In the genomic region with DNA sequence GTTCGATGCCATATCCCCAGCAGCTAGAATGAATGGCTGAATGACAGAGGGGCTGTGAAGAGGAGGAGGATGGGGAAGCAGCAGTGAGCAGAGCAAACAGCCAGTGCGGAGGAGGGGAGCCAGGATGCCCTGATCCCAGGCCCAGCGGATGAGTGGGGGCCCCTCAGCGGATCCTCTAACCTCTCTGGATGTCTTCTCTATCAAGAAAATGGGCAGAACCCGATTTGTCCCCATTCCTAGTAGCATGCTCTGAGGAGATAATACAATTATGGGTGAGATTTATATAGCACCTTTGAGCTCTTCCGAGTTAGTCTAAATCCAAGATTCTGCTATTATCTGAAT, we compare ENCODE assay signal across 8 cellular contexts. TPM values are rescaled to one million over a fixed set of nuclear protein-coding genes. Genes with fewer than 3 reads are reported as not detected.
DNase-seq lines count a peak whose midpoint lies in the region; ATAC-seq and TF ChIP-seq lines count a peak whose summit lies in the region.

No MANE protein-coding gene starts in this region.

- H3K4me3 ChIP-seq in CD4-positive, CD25-positive, alpha-beta regulatory T cell (ENCODE audit: low read depth, low read length) = peak overlapping the region; percentile 65
- H3K4me3 ChIP-seq in esophagus squamous epithelium (peak overlapping the region in 1 of 4 donors; percentile 25), ovary (no peak overlapping the region)

- TF ChIP-seq POLR2A in esophagus squamous epithelium (IDR thresholded peaks at IDR 0.05) (no peak), ovary (IDR thresholded peaks at IDR 0.05) (no peak)

- no peaks in the 10 kb centered on the region for H3K36me3 Mint-ChIP-seq in CD4-positive, CD25-positive, alpha-beta regulatory T cell

- H3K4me1 ChIP-seq in CD4-positive, CD25-positive, alpha-beta regulatory T cell (ENCODE audit: control insufficient read depth, insufficient read depth, low read length, poor library complexity, severe bottlenecking) = peaks cover 86% of the 10 kb centered on the region
- H3K4me1 ChIP-seq in esophagus squamous epithelium (peaks cover 83 to 99% (median 89%) of the 10 kb centered on the region in 3 donors), ovary (ENCODE audit: insufficient read depth) (peaks cover 42% of the 10 kb centered on the region)

- H3K4me3 Mint-ChIP-seq in CD4-positive, CD25-positive, alpha-beta regulatory T cell = peak overlapping the region; percentile 66 to 88 (median 84)

- H3K27ac ChIP-seq in CD4-positive, CD25-positive, alpha-beta regulatory T cell (ENCODE audit: insufficient read depth, low read length, poor library complexity, severe bottlenecking) = peak overlapping the region; percentile 70
- H3K27ac ChIP-seq in esophagus squamous epithelium (peak overlapping the region; percentile 74 to 94 (median 84)), ovary (peak overlapping the region; percentile 39 to 58)

- no peaks in the 10 kb centered on the region for H3K27me3 ChIP-seq in CD4-positive, CD25-positive, alpha-beta regulatory T cell (ENCODE audit: control insufficient read depth, insufficient read depth, low read length)
- no peaks in the 10 kb centered on the region for H3K27me3 ChIP-seq in esophagus squamous epithelium
- H3K27me3 ChIP-seq in ovary = no peaks in the 10 kb centered on the region

- no peaks in the 10 kb centered on the region for H3K9me3 ChIP-seq in CD4-positive, CD25-positive, alpha-beta regulatory T cell (ENCODE audit: control insufficient read depth in 2 of 2, low read length in 2 of 2)
- H3K9me3 ChIP-seq in esophagus squamous epithelium (no peaks in the 10 kb centered on the region), ovary (no peaks in the 10 kb centered on the region)

- no peaks in the 10 kb centered on the region for H3K27me3 Mint-ChIP-seq in CD4-positive, CD25-positive, alpha-beta regulatory T cell

- DNase-seq in CD4-positive, CD25-positive, alpha-beta regulatory T cell = no peak
- no peak for DNase-seq in esophagus squamous epithelium (lab: John Stamatoyannopoulos, UW)
- DNase-seq in ovary = no peak
- DNase-seq in SK-N-DZ (ENCODE audit: low spot score) = no peak
- no peak for DNase-seq in NCI-H69 (lab: John Stamatoyannopoulos, UW)

- no peak for ATAC-seq in CD4-positive, CD25-positive, alpha-beta regulatory T cell (ENCODE audit: low read depth in 2 of 2)
- peak; percentile 0; the same call in 2 of the 3 replicates for ATAC-seq in SK-N-SH treated with all-trans-retinoic acid at 6 μM for 48 hours
- no peak for ATAC-seq in GM19023 (IDR thresholded peaks at IDR 0.05; ENCODE audit: unreplicated experiment)
- no peak for ATAC-seq in GM18519 (IDR thresholded peaks at IDR 0.05; ENCODE audit: low FRiP score, unreplicated experiment)

- intact Hi-C loops in esophagus squamous epithelium (cut with DNase I) = no loop called here
- intact Hi-C loops in ovary (cut with DNase I) = no loop called here

- H3K27ac Mint-ChIP-seq in CD4-positive, CD25-positive, alpha-beta regulatory T cell = peak overlapping the region; percentile 93 to 98 (median 93)

- 28 to 29% methylated on average over 5 of the region's 6 CpGs for WGBS in esophagus squamous epithelium, 2 donors
- WGBS in ovary, 3 donors = 51 to 64% (median 60%) methylated on average over 6 of the region's 6 CpGs

- TF ChIP-seq CTCF in esophagus squamous epithelium (IDR thresholded peaks at IDR 0.05) = no peak
- no peak for TF ChIP-seq CTCF in ovary (IDR thresholded peaks at IDR 0.05)

- H3K36me3 ChIP-seq in CD4-positive, CD25-positive, alpha-beta regulatory T cell (ENCODE audit: control insufficient read depth, insufficient read depth, low read length) = peaks cover 14% of the 10 kb centered on the region
- peaks cover 0 to 10% (median 0%) of the 10 kb centered on the region in 3 donors for H3K36me3 ChIP-seq in esophagus squamous epithelium
- H3K36me3 ChIP-seq in ovary = no peaks in the 10 kb centered on the region

- no peak for TF ChIP-seq EP300 in ovary (IDR thresholded peaks at IDR 0.05)

- peaks cover 34 to 97% (median 48%) of the 10 kb centered on the region in 4 donors for H3K4me1 Mint-ChIP-seq in CD4-positive, CD25-positive, alpha-beta regulatory T cell

- H3K9me3 Mint-ChIP-seq in CD4-positive, CD25-positive, alpha-beta regulatory T cell = no peaks in the 10 kb centered on the region

TF ChIP-seq in SK-N-SH treated with all-trans-retinoic acid at 6 μM for 48 hours, 23 proteins besides CTCF, POLR2A, EP300 and RAD21:
- TF ChIP-seq ESRRG (CRISPR knock-in tag; IDR thresholded peaks at IDR 0.05) = no peak
- no peak for TF ChIP-seq ISL1 (CRISPR knock-in tag; IDR thresholded peaks at IDR 0.05)
- no peak for TF ChIP-seq ZNF8 (CRISPR knock-in tag; IDR thresholded peaks at IDR 0.05)
- TF ChIP-seq ZFP30 (CRISPR knock-in tag; IDR thresholded peaks at IDR 0.05) = no peak
- TF ChIP-seq, protein P1, sequence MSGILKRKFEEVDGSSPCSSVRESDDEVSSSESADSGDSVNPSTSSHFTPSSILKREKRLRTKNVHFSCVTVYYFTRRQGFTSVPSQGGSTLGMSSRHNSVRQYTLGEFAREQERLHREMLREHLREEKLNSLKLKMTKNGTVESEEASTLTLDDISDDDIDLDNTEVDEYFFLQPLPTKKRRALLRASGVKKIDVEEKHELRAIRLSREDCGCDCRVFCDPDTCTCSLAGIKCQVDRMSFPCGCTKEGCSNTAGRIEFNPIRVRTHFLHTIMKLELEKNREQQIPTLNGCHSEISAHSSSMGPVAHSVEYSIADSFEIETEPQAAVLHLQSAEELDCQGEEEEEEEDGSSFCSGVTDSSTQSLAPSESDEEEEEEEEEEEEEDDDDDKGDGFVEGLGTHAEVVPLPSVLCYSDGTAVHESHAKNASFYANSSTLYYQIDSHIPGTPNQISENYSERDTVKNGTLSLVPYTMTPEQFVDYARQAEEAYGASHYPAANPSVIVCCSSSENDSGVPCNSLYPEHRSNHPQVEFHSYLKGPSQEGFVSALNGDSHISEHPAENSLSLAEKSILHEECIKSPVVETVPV (CRISPR knock-in tag; IDR thresholded peaks at IDR 0.05) = no peak

RNA-seq across cellular contexts. Expression of gene RPLP0, which starts 30.0 kb away (rescaled TPM):
- 1,127 TPM for total RNA-seq in CD4-positive, CD25-positive, alpha-beta regulatory T cell
- 1,000 to 10,000 TPM in 3 of 4 donors, 100 to 1,000 TPM in 1; 998 to 1,871 (median 1,438) TPM for polyA plus RNA-seq in CD4-positive, CD25-positive, alpha-beta regulatory T cell
- 1,000 to 10,000 TPM; 3,136 to 5,114 (median 4,044) TPM for total RNA-seq in esophagus squamous epithelium
- total RNA-seq in ovary = 1,000 to 10,000 TPM; 2,634 to 4,152 (median 2,941) TPM
- polyA plus RNA-seq in ovary = 1,000 to 10,000 TPM; 2,860 to 5,035 TPM
- polyA plus RNA-seq in SK-N-DZ (2014; cell fraction: cytosol; rRNA removed) = 4,714 and 5,742 TPM in 2 replicates
- polyA plus RNA-seq in SK-N-DZ (2014; cell fraction: nucleus; rRNA removed) = 2,778 and 4,188 TPM in 2 replicates

RNA-seq across cellular contexts. Expression of gene PXN, which starts 34.6 kb away (rescaled TPM):
- 205 TPM for total RNA-seq in CD4-positive, CD25-positive, alpha-beta regulatory T cell
- polyA plus RNA-seq in CD4-positive, CD25-positive, alpha-beta regulatory T cell = 10 to 100 TPM; 64.3 to 89.5 (median 73.5) TPM
- total RNA-seq in esophagus squamous epithelium = 10 to 100 TPM; 18.2 to 44.4 (median 21.4) TPM
- 10 to 100 TPM; 25.0 to 78.0 (median 44.7) TPM for total RNA-seq in ovary
- polyA plus RNA-seq in ovary = 10 to 100 TPM; 34.7 to 49.2 TPM
- polyA plus RNA-seq in SK-N-DZ (2014; cell fraction: cytosol; rRNA removed) = 13.0 and 14.1 TPM in 2 replicates
- 8.8 and 15.5 TPM in 2 replicates for polyA plus RNA-seq in SK-N-DZ (2014; cell fraction: nucleus; rRNA removed)

RNA-seq across cellular contexts. Expression of gene GCN1, which starts 36.4 kb away (rescaled TPM):
- total RNA-seq in CD4-positive, CD25-positive, alpha-beta regulatory T cell = 115 TPM
- polyA plus RNA-seq in CD4-positive, CD25-positive, alpha-beta regulatory T cell = 10 to 100 TPM; 17.0 to 27.5 (median 20.9) TPM
- total RNA-seq in esophagus squamous epithelium = 100 to 1,000 TPM in 1 of 4 donors, 10 to 100 TPM in 3; 39.5 to 117 (median 63.7) TPM
- 10 to 100 TPM; 34.6 to 86.2 (median 69.8) TPM for total RNA-seq in ovary
- 10 to 100 TPM; 22.6 to 25.6 TPM for polyA plus RNA-seq in ovary
- polyA plus RNA-seq in SK-N-DZ (2014; cell fraction: cytosol; rRNA removed) = 37.5 and 41.9 TPM in 2 replicates
- polyA plus RNA-seq in SK-N-DZ (2014; cell fraction: nucleus; rRNA removed) = 126 and 306 TPM in 2 replicates
